ENCODE assay signal across 17 cellular contexts in the genomic region with DNA sequence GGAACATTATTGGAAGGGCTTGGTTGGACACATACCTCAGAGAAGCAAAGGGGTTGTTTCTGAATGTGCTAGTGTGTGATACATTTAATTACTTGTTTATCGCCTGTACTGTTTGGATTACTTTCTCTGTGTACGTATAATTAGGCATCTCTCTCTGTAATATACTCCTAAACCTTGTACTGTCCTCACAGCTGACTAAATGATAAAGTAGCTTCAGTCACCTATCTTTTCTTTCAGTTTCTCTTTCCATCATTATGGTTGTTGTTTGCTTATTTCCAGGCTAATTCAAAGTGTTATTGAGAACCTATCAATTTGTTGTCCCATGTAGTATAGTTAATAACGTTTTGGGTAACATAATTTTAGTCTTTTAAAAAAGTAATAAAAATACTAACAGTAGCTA. TPM values are rescaled to one million over a fixed set of nuclear protein-coding genes. Genes with fewer than 3 reads are reported as not detected.
DNase-seq lines count a peak whose midpoint lies in the region; ATAC-seq lines count a peak whose summit lies in the region.
"Had no signal": no experiment of that assay in that cellular context is flagged by ENCODE, and none has a peak within 500 bp of the region (broad histone marks: within the 10 kb centered on the region; RNA-seq: fewer than 3 reads in every experiment).

No MANE protein-coding gene starts in this region.

- no peak overlapping the region for H3K27ac ChIP-seq in CD4-positive, alpha-beta memory T cell (ENCODE audit: low read depth, low read length)
- H3K27ac ChIP-seq: BLaER1 treated with 17β-estradiol and CSF1 and Interleukin-3, amounts not matched to agents 10 nM and 100 nM; body of pancreas; neural progenitor cell; sigmoid colon had no signal

- CTCF ChIA-PET in CD4-positive, alpha-beta memory T cell (lab: Charles Lee; ENCODE audit: partially characterized antibody), result interaction anchor here (1.4 kb wide), 2 partner anchors 12 to 34 kb away, joined by 3 read pairs; no protein-coding TSS in a partner anchor

- ATAC-seq in GM18861 (IDR thresholded peaks at IDR 0.05; ENCODE audit: unreplicated experiment) (peak; percentile 77), HG02885 (IDR thresholded peaks at IDR 0.05; ENCODE audit: poor library complexity, unreplicated experiment) (peak; percentile 43), GM21360 (IDR thresholded peaks at IDR 0.05; ENCODE audit: unreplicated experiment) (no peak), HG02852 (IDR thresholded peaks at IDR 0.05; ENCODE audit: unreplicated experiment) (no peak)
- ATAC-seq: body of pancreas had no signal

- no peak overlapping the region for H3K9ac ChIP-seq in endocrine pancreas (ENCODE audit: control insufficient read depth, insufficient read depth, low read length)
- H3K9ac ChIP-seq: BLaER1 treated with 17β-estradiol and CSF1 and Interleukin-3, amounts not matched to agents 10 nM and 100 nM; neural progenitor cell had no signal

- peak overlapping the region in 3 of 7 donors; percentile 0 to 74 (median 63) for H3K27ac Mint-ChIP-seq in CD4-positive, alpha-beta memory T cell
- H3K27ac Mint-ChIP-seq: activated T-helper 2 cell treated with anti-CD3 and anti-CD28 coated beads, Interferon-gamma antibody, Interleukin-2, Interleukin-4, amounts not matched to agents 10 μg/mL and 5 μg/mL and 100 μg/mL, durations not matched to agents 14 hours and 24 hours and 36 hours; neural progenitor cell had no signal

- peak overlapping the region in 7 of 8 donors; percentile 12 to 83 (median 70) for H3K4me3 Mint-ChIP-seq in CD4-positive, alpha-beta memory T cell
- H3K4me3 Mint-ChIP-seq: neural progenitor cell had no signal

- no peaks in the 10 kb centered on the region for H3K27me3 Mint-ChIP-seq in CD4-positive, alpha-beta memory T cell

- H3K4me3 ChIP-seq in CD4-positive, alpha-beta memory T cell (ENCODE audit: low read length in 2 of 2), result no peak overlapping the region
- H3K4me3 ChIP-seq in endocrine pancreas (ENCODE audit: control insufficient read depth, insufficient read depth, low read length), result peak overlapping the region; percentile 75
- H3K4me3 ChIP-seq: BLaER1 treated with 17β-estradiol and CSF1 and Interleukin-3, amounts not matched to agents 10 nM and 100 nM; body of pancreas; neural progenitor cell; sigmoid colon had no signal

- no peak for DNase-seq in CD4-positive, alpha-beta memory T cell
- DNase-seq in germinal center (ENCODE audit: low spot score), result no peak
- DNase-seq in SHP77 (lab: John Stamatoyannopoulos, UW), result no peak
- DNase-seq: body of pancreas; EL; NCI-H1105 treated with DMSO at 0.1 percent for 48 hours; NCI-H510A treated with DMSO at 0.1 percent for 48 hours; sigmoid colon; stimulated activated naive CD4-positive, alpha-beta T cell had no signal

- H3K9me3 ChIP-seq in CD4-positive, alpha-beta memory T cell (ENCODE audit: control insufficient read depth in 1 of 2, low read length in 2 of 2), result no peaks in the 10 kb centered on the region
- no peaks in the 10 kb centered on the region for H3K9me3 ChIP-seq in endocrine pancreas (ENCODE audit: control insufficient read depth, low read length)
- H3K9me3 ChIP-seq: body of pancreas, sigmoid colon had no signal

- H3K36me3 ChIP-seq in CD4-positive, alpha-beta memory T cell (ENCODE audit: insufficient read depth, low read length), result peaks cover 9% of the 10 kb centered on the region
- no peaks in the 10 kb centered on the region for H3K36me3 ChIP-seq in endocrine pancreas (ENCODE audit: control insufficient read depth, insufficient read depth, low read length)

- POLR2A ChIA-PET in CD4-positive, alpha-beta memory T cell (lab: Charles Lee; ENCODE audit: partially characterized antibody), result interaction anchor here (0.6 to 1.5 kb wide), 5 partner anchors 14 to 34 kb away, joined by 3 to 6 read pairs (median 3); no protein-coding TSS in a partner anchor

- H3K4me1 ChIP-seq in CD4-positive, alpha-beta memory T cell (ENCODE audit: insufficient read depth, low read length), result peaks cover 28% of the 10 kb centered on the region
- peaks cover 18% of the 10 kb centered on the region for H3K4me1 ChIP-seq in endocrine pancreas (ENCODE audit: control insufficient read depth, insufficient read depth, low read length)

- peaks cover 33 to 43% of the 10 kb centered on the region in 2 donors for H3K36me3 Mint-ChIP-seq in CD4-positive, alpha-beta memory T cell

- peaks cover 22 to 48% (median 35%) of the 10 kb centered on the region in 4 donors for H3K4me1 Mint-ChIP-seq in CD4-positive, alpha-beta memory T cell

- peaks cover 0 to 11% (median 0%) of the 10 kb centered on the region in 8 donors for H3K9me3 Mint-ChIP-seq in CD4-positive, alpha-beta memory T cell
- H3K9me3 Mint-ChIP-seq: activated T-helper 2 cell treated with anti-CD3 and anti-CD28 coated beads, Interferon-gamma antibody, Interleukin-2, Interleukin-4, amounts not matched to agents 10 μg/mL and 5 μg/mL and 100 μg/mL, durations not matched to agents 14 hours and 24 hours and 36 hours; neural progenitor cell had no signal

- intact Hi-C loops in CD4-positive, alpha-beta memory T cell (cut with micrococcal nuclease), result loop anchor here (2.0 to 5.0 kb wide), 2 partner anchors 13 to 34 kb away; partner anchors contain the start of gene MXI1

- no peaks in the 10 kb centered on the region for H3K27me3 ChIP-seq in CD4-positive, alpha-beta memory T cell (ENCODE audit: insufficient read depth, low read length)
- H3K27me3 ChIP-seq in endocrine pancreas (ENCODE audit: control insufficient read depth, insufficient read depth, low read length), result no peaks in the 10 kb centered on the region
- H3K27me3 ChIP-seq: BLaER1 treated with 17β-estradiol and CSF1 and Interleukin-3, amounts not matched to agents 10 nM and 100 nM; body of pancreas; neural progenitor cell; sigmoid colon had no signal

RNA-seq across cellular contexts. Expression of gene MXI1, which starts 34.0 kb away (rescaled TPM):
- 10 to 100 TPM; 49.7 to 56.6 TPM for total RNA-seq in CD4-positive, alpha-beta memory T cell
- polyA plus RNA-seq in CD4-positive, alpha-beta memory T cell, result 10 to 100 TPM; 32.1 to 54.6 TPM

Comparison
In these comparisons a context has a peak if more than half of its experiments do, and no peak if none do; other contexts are left out.
1. ATAC-seq: peak in GM18861 (single experiment) and HG02885 (single experiment); none in GM21360 (single experiment) and HG02852 (single experiment).